In the genomic region with DNA sequence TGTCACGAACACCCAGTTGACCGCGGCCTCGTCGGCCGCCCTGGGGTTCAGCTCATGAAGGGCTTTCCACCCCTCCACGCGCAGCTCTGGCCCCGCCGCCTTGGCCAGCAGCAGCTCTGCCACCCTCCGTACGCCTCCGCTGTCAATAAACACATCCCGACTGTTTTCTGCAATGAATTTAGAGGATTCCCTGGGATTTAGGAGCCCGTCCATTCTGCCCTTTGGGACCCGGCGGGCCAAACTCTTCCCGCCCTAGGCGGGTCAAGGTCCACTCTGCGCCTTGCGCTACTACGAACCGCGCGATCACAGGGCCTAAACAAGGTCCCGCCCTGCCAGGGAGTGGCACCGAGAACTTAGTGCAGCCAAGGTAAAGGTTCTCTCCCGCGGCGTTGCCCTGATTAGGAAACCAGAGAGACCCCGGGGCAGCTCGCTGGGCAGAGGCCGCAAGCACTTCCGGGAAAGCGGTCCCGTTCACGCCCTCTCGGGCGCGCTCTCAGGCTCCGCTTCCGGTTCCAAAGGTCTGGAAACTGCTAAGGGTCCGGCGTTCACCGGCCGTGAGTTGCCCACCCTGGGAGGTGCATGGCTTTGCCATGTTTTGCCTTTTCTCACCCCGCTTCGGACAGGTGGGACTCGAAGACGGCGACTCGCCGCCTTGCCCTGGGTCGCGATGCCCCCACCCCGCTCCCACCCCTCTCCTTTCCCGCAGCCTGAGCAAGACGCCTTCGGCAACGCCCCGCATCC, we compare ENCODE assay signal across 9 cellular contexts. TPM values are rescaled to one million over a fixed set of nuclear protein-coding genes. Genes with fewer than 3 reads are reported as not detected.
DNase-seq lines count a peak whose midpoint lies in the region; ATAC-seq, FAIRE-seq and TF ChIP-seq lines count a peak whose summit lies in the region.
"Had no signal": no experiment of that assay in that cellular context is flagged by ENCODE, and none has a peak within 500 bp of the region (broad histone marks: within the 10 kb centered on the region; RNA-seq: fewer than 3 reads in every experiment).

No MANE protein-coding gene starts in this region.

- no peak for TF ChIP-seq RAD21 in GM12878 (IDR thresholded peaks at IDR 0.05; ENCODE audit: insufficient read depth, low read depth, low read length)

- H3K79me2 ChIP-seq in KMS-11 (ENCODE audit: insufficient read depth, low read depth), result no peaks in the 10 kb centered on the region
- H3K79me2 ChIP-seq in GM12878 (ENCODE audit: control insufficient read depth, insufficient read depth, low read length), result no peaks in the 10 kb centered on the region; the same call in 1 of the 2 replicates

- TF ChIP-seq EP300 in GM12878 (IDR thresholded peaks at IDR 0.05; ENCODE audit: borderline replicate concordance in 1 of 2, control insufficient read depth in 1 of 2, low read depth in 2 of 2, low read length in 2 of 2), result no peak

- peak; percentile 72 for DNase-seq in EH (ENCODE audit: low read depth)
- DNase-seq in T-helper 2 cell, result peak; percentile 13 to 81 (median 47)
- DNase-seq in GM12878 (ENCODE audit: low read depth, low spot score), result no peak
- peak; percentile 72 for DNase-seq in iPS-NIHi11 (ENCODE audit: low spot score)
- DNase-seq in T1000 (lab: John Stamatoyannopoulos, UW), result no peak

- H3K36me3 ChIP-seq in KMS-11 (ENCODE audit: insufficient read depth), result no peaks in the 10 kb centered on the region
- H3K36me3 ChIP-seq in GM12878 (ENCODE audit: control insufficient read depth in 2 of 2, insufficient read depth in 2 of 2, low read length in 1 of 2), result peaks cover 0 to 7% of the 10 kb centered on the region in 2 experiments; a peak in 1 of 4 replicates

- in situ Hi-C loops in GM12878 (cut with MboI), result no loop called here

- H3K27me3 ChIP-seq in KMS-11 (ENCODE audit: insufficient read depth, low read depth) (no peaks in the 10 kb centered on the region), GM12878 (replicated peaks in 1 of 2; ENCODE audit: control insufficient read depth in 2 of 2, insufficient read depth in 2 of 2, low read length in 1 of 2) (no peaks in the 10 kb centered on the region)

- peak; percentile 77 for TF ChIP-seq POLR2A in GM12878 (IDR thresholded peaks at IDR 0.05; ENCODE audit: low read depth, low read length)

- H3K4me2 ChIP-seq in KMS-11 (peak overlapping the region; percentile 24; the same call in 1 of the 2 replicates), GM12878 (ENCODE audit: control insufficient read depth, insufficient read depth) (peak overlapping the region; percentile 98)

- CTCF ChIA-PET in GM12878 (lab: Yijun Ruan, JAX), result interaction anchor here (0.9 kb wide), 1 partner anchor 35 kb away, joined by 4 read pairs; the partner anchor contains the start of gene KIF27

- ATAC-seq in GM21528 (IDR thresholded peaks at IDR 0.05; ENCODE audit: low FRiP score, unreplicated experiment) (peak; percentile 87), GM12878 (peak; percentile 88)

- TF ChIP-seq CTCF in KMS-11 (conservative IDR thresholded peaks at IDR 0.05; ENCODE audit: low read depth, low read length), result no peak
- no peak for TF ChIP-seq CTCF in GM12878 (IDR thresholded peaks at IDR 0.05 in 2 of 3, conservative IDR thresholded peaks at IDR 0.05 in 1 of 3; ENCODE audit: control insufficient read depth in 2 of 3, extremely low read depth in 1 of 3, insufficient read depth in 1 of 3, low read depth in 3 of 3, low read length in 3 of 3)

- FAIRE-seq in GM12878 (lab: Jason Lieb, UNC), result no peak
- FAIRE-seq: islet of Langerhans had no signal

- RAD21 ChIA-PET in GM12878 (lab: Charles Lee; ENCODE audit: unreplicated experiment), result interaction anchor here (0.6 to 0.9 kb wide), 3 partner anchors 41 to 1769 kb away, joined by 3 to 4 read pairs (median 3); no protein-coding TSS in a partner anchor

- H3K4me1 ChIP-seq in KMS-11 (ENCODE audit: low read depth, poor library complexity, severe bottlenecking) (no peaks in the 10 kb centered on the region), GM12878 (ENCODE audit: control insufficient read depth, insufficient read depth, low read length) (no peaks in the 10 kb centered on the region)

- H4K20me1 ChIP-seq in KMS-11 (ENCODE audit: insufficient read depth) (no peaks in the 10 kb centered on the region), GM12878 (ENCODE audit: control insufficient read depth, insufficient read depth) (no peaks in the 10 kb centered on the region)

- BruUV-seq in GM12878 (replicated peaks; lab: Mats Ljungman, UMichigan), result no TSS peak

- POLR2A ChIA-PET in GM12878 (lab: Charles Lee), result interaction anchor here (0.5 to 1.0 kb wide), 4 partner anchors 24 to 1786 kb away, joined by 3 to 4 read pairs (median 4); partner anchors contain the start of genes HNRNPK and RMI1

- H2AFZ ChIP-seq in KMS-11 (ENCODE audit: low read depth), result peak overlapping the region; percentile 64
- H2AFZ ChIP-seq in GM12878 (ENCODE audit: control insufficient read depth, low read depth, low read length), result peak overlapping the region; percentile 91

- H3K27ac ChIP-seq in KMS-11 (peak overlapping the region; percentile 48), GM12878 (ENCODE audit: control insufficient read depth, insufficient read depth) (peak overlapping the region; percentile 63), skin epidermis (peak overlapping the region; percentile 47 to 95 (median 89))

- H3K4me3 ChIP-seq in KMS-11 (IDR thresholded peaks at IDR 0.05; ENCODE audit: insufficient read depth, low read depth, low read length) (no peak overlapping the region), GM12878 (peak overlapping the region; percentile 85), skin epidermis (peak overlapping the region; percentile 50 to 67 (median 61))

- H3K9ac ChIP-seq in KMS-11 (peak overlapping the region; percentile 58), GM12878 (ENCODE audit: control insufficient read depth, insufficient read depth, low read length) (peak overlapping the region; percentile 80)

- intact Hi-C loops in GM12878 (cut with micrococcal nuclease; ENCODE audit: unreplicated experiment), result no loop called here

- SMC1A ChIA-PET in GM12878 (lab: Charles Lee; ENCODE audit: uncharacterized antibody, unreplicated experiment), result interaction anchor here (0.6 to 1.0 kb wide), 4 partner anchors 17 to 329 kb away, joined by 3 to 5 read pairs (median 3); partner anchors contain the start of gene RMI1

- under 1% methylated on average over 57 of the region's 61 CpGs for WGBS in GM12878 (ENCODE audit: insufficient coverage, insufficient replicate concordance, low lambda C conversion rate, missing lambda C conversion rate)

- H3K9me3 ChIP-seq in GM12878 (replicated peaks; ENCODE audit: control insufficient read depth, insufficient read depth, low read length), result no peaks in the 10 kb centered on the region

RNA-seq across cellular contexts. Expression of gene HNRNPK, which starts 23.6 kb away (rescaled TPM):
- total RNA-seq in GM12878 (2013; cell fraction: nucleolus; rRNA removed), result 352 and 386 TPM in 2 replicates
- 664 and 711 TPM in 2 replicates for total RNA-seq in GM12878 (2014; rRNA removed)
- total RNA-seq in GM12878 (2014; rRNA removed; fragmentation: Illumina TruSeq; extraction: Trizol), result 640 and 686 TPM in 2 replicates
- total RNA-seq in GM12878 (2021), result 605 and 619 TPM in 2 replicates
- polyA plus RNA-seq in GM12878 (2011; ENCODE audit: low read depth), result 245 TPM
- 695 and 757 TPM in 2 replicates for polyA plus RNA-seq in GM12878 (2011; rRNA removed)
- polyA plus RNA-seq in GM12878 (2011; cell fraction: cytosol; rRNA removed), result 501 and 525 TPM in 2 replicates
- polyA plus RNA-seq in GM12878 (2011; cell fraction: nucleus; rRNA removed), result 615 and 749 TPM in 2 replicates
- polyA plus RNA-seq in GM12878 (2012), result 411 and 414 TPM in 2 replicates
- 970 and 993 TPM in 2 replicates for polyA plus RNA-seq in GM12878 (2014; fragmentation: Illumina TruSeq; extraction: Trizol)
- polyA plus RNA-seq in GM12878 (2014; fragmentation: Nextera tagmentation; extraction: Ambion mirVana), result 100 to 1,000 TPM; 235 to 307 TPM
- 793 and 882 TPM in 2 replicates for polyA plus RNA-seq in GM12878 (2014; rRNA removed)
- polyA plus RNA-seq in GM12878 (2016; fragmentation: Nextera tagmentation; extraction: Ambion mirVana), result 100 to 1,000 TPM; 558 to 640 TPM
- 551 and 631 TPM in 2 replicates for polyA minus RNA-seq in GM12878 (2011; rRNA and poly(A)+ RNA removed)
- 264 and 321 TPM in 2 replicates for polyA minus RNA-seq in GM12878 (2011; cell fraction: cytosol; rRNA and poly(A)+ RNA removed)
- polyA minus RNA-seq in GM12878 (2011; cell fraction: nucleus; rRNA and poly(A)+ RNA removed), result 507 and 785 TPM in 2 replicates

RNA-seq across cellular contexts. Expression of gene RMI1, which starts 24.1 kb away (rescaled TPM):
- 10.0 and 11.8 TPM in 2 replicates for total RNA-seq in GM12878 (2013; cell fraction: nucleolus; rRNA removed)
- 5.8 and 7.0 TPM in 2 replicates for total RNA-seq in GM12878 (2014; rRNA removed)
- total RNA-seq in GM12878 (2014; rRNA removed; fragmentation: Illumina TruSeq; extraction: Trizol), result 22.5 and 22.9 TPM in 2 replicates
- total RNA-seq in GM12878 (2021), result 18.0 and 19.4 TPM in 2 replicates
- polyA plus RNA-seq in GM12878 (2011; ENCODE audit: low read depth), result 2.4 TPM
- polyA plus RNA-seq in GM12878 (2011; rRNA removed), result 3.6 and 4.9 TPM in 2 replicates
- 1.7 and 2.8 TPM in 2 replicates for polyA plus RNA-seq in GM12878 (2011; cell fraction: cytosol; rRNA removed)
- polyA plus RNA-seq in GM12878 (2011; cell fraction: nucleus; rRNA removed), result 2.1 and 3.6 TPM in 2 replicates
- 5.1 and 8.7 TPM in 2 replicates for polyA plus RNA-seq in GM12878 (2012)
- 27.4 and 32.6 TPM in 2 replicates for polyA plus RNA-seq in GM12878 (2014; fragmentation: Illumina TruSeq; extraction: Trizol)
- polyA plus RNA-seq in GM12878 (2014; fragmentation: Nextera tagmentation; extraction: Ambion mirVana), result 10 to 100 TPM; 12.0 to 12.8 TPM
- 7.8 and 8.5 TPM in 2 replicates for polyA plus RNA-seq in GM12878 (2014; rRNA removed)
- 10 to 100 TPM; 28.4 to 34.1 TPM for polyA plus RNA-seq in GM12878 (2016; fragmentation: Nextera tagmentation; extraction: Ambion mirVana)
- polyA minus RNA-seq in GM12878 (2011; rRNA and poly(A)+ RNA removed), result 4.3 and 8.5 TPM in 2 replicates
- 5.8 and 6.0 TPM in 2 replicates for polyA minus RNA-seq in GM12878 (2011; cell fraction: cytosol; rRNA and poly(A)+ RNA removed)
- polyA minus RNA-seq in GM12878 (2011; cell fraction: nucleus; rRNA and poly(A)+ RNA removed), result 1.3 and 2.2 TPM in 2 replicates

RNA-seq across cellular contexts. Expression of gene KIF27, which starts 35.2 kb away (rescaled TPM):
- 15.8 and 16.4 TPM in 2 replicates for total RNA-seq in GM12878 (2013; cell fraction: nucleolus; rRNA removed)
- total RNA-seq in GM12878 (2014; rRNA removed), result 0.96 and 1.3 TPM in 2 replicates
- 2.8 and 3.3 TPM in 2 replicates for total RNA-seq in GM12878 (2014; rRNA removed; fragmentation: Illumina TruSeq; extraction: Trizol)
- total RNA-seq in GM12878 (2021), result 1.4 and 2.2 TPM in 2 replicates
- 0.93 TPM for polyA plus RNA-seq in GM12878 (2011; ENCODE audit: low read depth)
- polyA plus RNA-seq in GM12878 (2011; rRNA removed), result 1.1 and 2.8 TPM in 2 replicates
- polyA plus RNA-seq in GM12878 (2011; cell fraction: cytosol; rRNA removed), result 0.39 and 0.50 TPM in 2 replicates
- 1.6 and 2.1 TPM in 2 replicates for polyA plus RNA-seq in GM12878 (2011; cell fraction: nucleus; rRNA removed)
- polyA plus RNA-seq in GM12878 (2012), result 0.68 and 1.3 TPM in 2 replicates
- 1.6 and 2.0 TPM in 2 replicates for polyA plus RNA-seq in GM12878 (2014; fragmentation: Illumina TruSeq; extraction: Trizol)
- polyA plus RNA-seq in GM12878 (2014; fragmentation: Nextera tagmentation; extraction: Ambion mirVana), result under 1 TPM; 0.64 to 0.92 TPM
- 0.72 and 0.96 TPM in 2 replicates for polyA plus RNA-seq in GM12878 (2014; rRNA removed)
- polyA plus RNA-seq in GM12878 (2016; fragmentation: Nextera tagmentation; extraction: Ambion mirVana), result 1 to 10 TPM; 1.6 to 1.7 TPM
- 1.8 and 2.6 TPM in 2 replicates for polyA minus RNA-seq in GM12878 (2011; rRNA and poly(A)+ RNA removed)
- 0.73 and 0.80 TPM in 2 replicates for polyA minus RNA-seq in GM12878 (2011; cell fraction: cytosol; rRNA and poly(A)+ RNA removed)
- 1.6 and 3.0 TPM in 2 replicates for polyA minus RNA-seq in GM12878 (2011; cell fraction: nucleus; rRNA and poly(A)+ RNA removed)

Comparison
In these comparisons a context has a peak if more than half of its experiments do, and no peak if none do; other contexts are left out.
1. DNase-seq: peak in EH (single experiment), T-helper 2 cell (5 of 5) and iPS-NIHi11 (single experiment); none in GM12878 (single experiment) and T1000 (single experiment).
2. Peak in every context shown above with its lines, with median percentiles within 50 percentile points of each other: H3K27ac ChIP-seq.